1 cellular context compared by ENCODE assay signal in genomic region chr1:58586296-58586695, GRCh38.
TF ChIP-seq lines count a peak whose summit lies in the region.

No MANE protein-coding gene starts in this region.

TF ChIP-seq in HEK293T, 16 proteins besides CTCF, POLR2A, EP300 and RAD21 (continued from another document):
- TF ChIP-seq PKNOX1 (IDR thresholded peaks at IDR 0.05) (no peak), FOXA1 (IDR thresholded peaks at IDR 0.05) (no peak), SP1 (IDR thresholded peaks at IDR 0.05) (no peak), L3MBTL2 (conservative IDR thresholded peaks at IDR 0.05) (no peak)
